1 cellular context compared by ENCODE assay signal in genomic region chr6:142874676-142875075, GRCh38.
A peak's percentile ranks its signal among the peaks of the same experiment; 100 is the strongest.
TF ChIP-seq lines count a peak whose summit lies in the region.

No MANE protein-coding gene starts in this region.

TF ChIP-seq in HepG2, 621 proteins besides CTCF, POLR2A, EP300 and RAD21 (continued from another document):
- TF ChIP-seq, protein P1, sequence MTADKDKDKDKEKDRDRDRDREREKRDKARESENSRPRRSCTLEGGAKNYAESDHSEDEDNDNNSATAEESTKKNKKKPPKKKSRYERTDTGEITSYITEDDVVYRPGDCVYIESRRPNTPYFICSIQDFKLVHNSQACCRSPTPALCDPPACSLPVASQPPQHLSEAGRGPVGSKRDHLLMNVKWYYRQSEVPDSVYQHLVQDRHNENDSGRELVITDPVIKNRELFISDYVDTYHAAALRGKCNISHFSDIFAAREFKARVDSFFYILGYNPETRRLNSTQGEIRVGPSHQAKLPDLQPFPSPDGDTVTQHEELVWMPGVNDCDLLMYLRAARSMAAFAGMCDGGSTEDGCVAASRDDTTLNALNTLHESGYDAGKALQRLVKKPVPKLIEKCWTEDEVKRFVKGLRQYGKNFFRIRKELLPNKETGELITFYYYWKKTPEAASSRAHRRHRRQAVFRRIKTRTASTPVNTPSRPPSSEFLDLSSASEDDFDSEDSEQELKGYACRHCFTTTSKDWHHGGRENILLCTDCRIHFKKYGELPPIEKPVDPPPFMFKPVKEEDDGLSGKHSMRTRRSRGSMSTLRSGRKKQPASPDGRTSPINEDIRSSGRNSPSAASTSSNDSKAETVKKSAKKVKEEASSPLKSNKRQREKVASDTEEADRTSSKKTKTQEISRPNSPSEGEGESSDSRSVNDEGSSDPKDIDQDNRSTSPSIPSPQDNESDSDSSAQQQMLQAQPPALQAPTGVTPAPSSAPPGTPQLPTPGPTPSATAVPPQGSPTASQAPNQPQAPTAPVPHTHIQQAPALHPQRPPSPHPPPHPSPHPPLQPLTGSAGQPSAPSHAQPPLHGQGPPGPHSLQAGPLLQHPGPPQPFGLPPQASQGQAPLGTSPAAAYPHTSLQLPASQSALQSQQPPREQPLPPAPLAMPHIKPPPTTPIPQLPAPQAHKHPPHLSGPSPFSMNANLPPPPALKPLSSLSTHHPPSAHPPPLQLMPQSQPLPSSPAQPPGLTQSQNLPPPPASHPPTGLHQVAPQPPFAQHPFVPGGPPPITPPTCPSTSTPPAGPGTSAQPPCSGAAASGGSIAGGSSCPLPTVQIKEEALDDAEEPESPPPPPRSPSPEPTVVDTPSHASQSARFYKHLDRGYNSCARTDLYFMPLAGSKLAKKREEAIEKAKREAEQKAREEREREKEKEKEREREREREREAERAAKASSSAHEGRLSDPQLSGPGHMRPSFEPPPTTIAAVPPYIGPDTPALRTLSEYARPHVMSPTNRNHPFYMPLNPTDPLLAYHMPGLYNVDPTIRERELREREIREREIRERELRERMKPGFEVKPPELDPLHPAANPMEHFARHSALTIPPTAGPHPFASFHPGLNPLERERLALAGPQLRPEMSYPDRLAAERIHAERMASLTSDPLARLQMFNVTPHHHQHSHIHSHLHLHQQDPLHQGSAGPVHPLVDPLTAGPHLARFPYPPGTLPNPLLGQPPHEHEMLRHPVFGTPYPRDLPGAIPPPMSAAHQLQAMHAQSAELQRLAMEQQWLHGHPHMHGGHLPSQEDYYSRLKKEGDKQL (CRISPR knock-in tag; IDR thresholded peaks at IDR 0.05; ENCODE audit: low read depth) = peak; percentile 47; the same call in 1 of the 2 replicates
- TF ChIP-seq TBX2 (CRISPR knock-in tag; IDR thresholded peaks at IDR 0.05; ENCODE audit: borderline replicate concordance) (peak; percentile 42; the same call in 1 of the 2 replicates), SIX4 (CRISPR knock-in tag; IDR thresholded peaks at IDR 0.05) (no peak), MEF2D (CRISPR knock-in tag; IDR thresholded peaks at IDR 0.05) (no peak), POLR2AphosphoS2 (IDR thresholded peaks at IDR 0.05; ENCODE audit: low read depth, low read length) (no peak)
TF ChIP-seq in HepG2: peak in this region for 8.
